8 cellular contexts compared by ENCODE assay signal in the genomic region with DNA sequence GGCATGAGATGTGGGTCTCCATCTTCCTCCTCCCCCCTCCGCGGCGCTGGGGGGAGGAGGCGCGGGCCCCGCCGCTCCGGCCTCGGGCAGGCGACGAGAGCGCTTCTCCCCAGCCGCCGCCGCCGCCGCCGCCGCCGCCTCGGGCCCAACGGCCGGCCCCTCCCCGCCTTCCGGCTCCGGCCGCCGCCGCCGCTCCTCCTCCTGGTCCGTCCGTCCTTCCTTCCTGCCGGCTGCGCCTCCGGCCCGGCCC. TPM values are rescaled to one million over a fixed set of nuclear protein-coding genes. Genes with fewer than 3 reads are reported as not detected.
A peak's percentile ranks its signal among the peaks of the same experiment; 100 is the strongest.
DNase-seq lines count a peak whose midpoint lies in the region; ATAC-seq and TF ChIP-seq lines count a peak whose summit lies in the region.

No MANE protein-coding gene starts in this region.

- TF ChIP-seq CTCF in HL-60 (IDR thresholded peaks at IDR 0.05; ENCODE audit: insufficient read depth, low read length) (no peak), SK-N-SH (IDR thresholded peaks at IDR 0.05) (no peak)

- H3K4me3 ChIP-seq in HL-60 (replicated peaks; ENCODE audit: insufficient read depth, low read length) (peak overlapping the region; percentile 91), SK-N-SH (ENCODE audit: low read depth in 2 of 2, low read length in 1 of 2) (peak overlapping the region; percentile 76 to 80), mucosa of rectum (ENCODE audit: low read length in 2 of 2) (peak overlapping the region; percentile 87 to 90)

- H2AFZ ChIP-seq in SK-N-SH (ENCODE audit: low read depth): no peak overlapping the region

- DNase-seq in DMS 273 (lab: John Stamatoyannopoulos, UW; ENCODE audit: unreplicated experiment) (peak; percentile 78), DMS 273 treated with DMSO at 0.1 percent for 48 hours (lab: John Stamatoyannopoulos, UW) (no peak), HL-60 (ENCODE audit: low read depth in 1 of 2, low spot score in 1 of 2) (peak; percentile 38 to 64), SK-N-SH (peak; percentile 79), NCI-H524 treated with DMSO at 0.1 percent for 48 hours (lab: John Stamatoyannopoulos, UW) (no peak)
- peak in 1 of 3 experiments; percentile 47 for DNase-seq in effector memory CD8-positive, alpha-beta T cell

- H3K36me3 Mint-ChIP-seq in effector memory CD8-positive, alpha-beta T cell (ENCODE audit: insufficient read depth): peaks cover 37% of the 10 kb centered on the region

- H3K27me3 Mint-ChIP-seq in effector memory CD8-positive, alpha-beta T cell: no peaks in the 10 kb centered on the region

- H3K27me3 ChIP-seq in HL-60 (ENCODE audit: insufficient read depth, poor library complexity, severe bottlenecking) (no peaks in the 10 kb centered on the region), SK-N-SH (ENCODE audit: insufficient read depth) (no peaks in the 10 kb centered on the region), mucosa of rectum (ENCODE audit: control insufficient read depth in 2 of 2, insufficient read depth in 2 of 2, low read length in 2 of 2) (no peaks in the 10 kb centered on the region)

- peaks cover 44 to 49% of the 10 kb centered on the region in 2 donors for H3K4me1 Mint-ChIP-seq in effector memory CD8-positive, alpha-beta T cell (ENCODE audit: low read depth in 2 of 2)

- CTCF ChIA-PET in SK-N-SH (lab: Yijun Ruan, JAX): interaction anchor here (2.0 to 4.5 kb wide), 5 partner anchors 9 to 476 kb away, joined by 7 to 38 read pairs (median 16); no protein-coding TSS in a partner anchor

- H3K9me3 ChIP-seq in SK-N-SH (no peaks in the 10 kb centered on the region), mucosa of rectum (ENCODE audit: control insufficient read depth in 2 of 2, low read length in 2 of 2) (no peaks in the 10 kb centered on the region)

- H3K36me3 ChIP-seq in SK-N-SH (replicated peaks in 1 of 2; ENCODE audit: control insufficient read depth in 1 of 2, insufficient read depth in 2 of 2, low read length in 1 of 2) (peaks cover 8 to 14% of the 10 kb centered on the region in 2 experiments), mucosa of rectum (ENCODE audit: control insufficient read depth in 2 of 2, insufficient read depth in 2 of 2, low read length in 2 of 2) (peaks cover 0 to 4% of the 10 kb centered on the region in 2 donors)

- peaks cover 42% of the 10 kb centered on the region for H4K20me1 ChIP-seq in SK-N-SH (ENCODE audit: insufficient read depth)

- peak overlapping the region; percentile 61; the same call in 1 of the 2 replicates for H3K9ac ChIP-seq in SK-N-SH
- H3K9ac ChIP-seq in mucosa of rectum (ENCODE audit: low read depth in 1 of 2, low read length in 2 of 2): peak overlapping the region; percentile 84 to 87

- no CpG with 5 or more reads among the region's 36 CpGs for WGBS in SK-N-SH (ENCODE audit: low lambda C conversion rate)

- peak; percentile 50 for ATAC-seq in GM21390 (IDR thresholded peaks at IDR 0.05; ENCODE audit: unreplicated experiment)
- ATAC-seq in effector memory CD8-positive, alpha-beta T cell (replicated peaks): no peak

- TF ChIP-seq EP300 in SK-N-SH (IDR thresholded peaks at IDR 0.05; ENCODE audit: borderline replicate concordance in 1 of 2, low read depth in 1 of 2, low read length in 1 of 2): no peak

- H3K27ac ChIP-seq in HL-60 (replicated peaks) (peak overlapping the region; percentile 67), SK-N-SH (ENCODE audit: low read depth in 2 of 2, low read length in 1 of 2) (peak overlapping the region; percentile 55 to 95; a peak in 3 of 4 replicates), mucosa of rectum (ENCODE audit: low read depth in 2 of 2, low read length in 2 of 2) (peak overlapping the region; percentile 90 to 94)

- H3K4me1 ChIP-seq in SK-N-SH (ENCODE audit: control insufficient read depth in 1 of 2, insufficient read depth in 2 of 2, low read depth in 1 of 2, low read length in 1 of 2): peaks cover 30 to 33% of the 10 kb centered on the region in 2 experiments
- H3K4me1 ChIP-seq in mucosa of rectum (ENCODE audit: control insufficient read depth in 2 of 2, insufficient read depth in 2 of 2, low read length in 2 of 2): peaks cover 45 to 55% of the 10 kb centered on the region in 2 donors

- peaks cover 91% of the 10 kb centered on the region for H3K79me2 ChIP-seq in SK-N-SH (ENCODE audit: insufficient read depth)

- H3K4me2 ChIP-seq in SK-N-SH: peak overlapping the region; percentile 99

- H3K9me2 ChIP-seq in SK-N-SH: no peaks in the 10 kb centered on the region

- H3K4me3 Mint-ChIP-seq in effector memory CD8-positive, alpha-beta T cell: peak overlapping the region; percentile 89

- POLR2A ChIA-PET in SK-N-SH (lab: Yijun Ruan, JAX): interaction anchor here (1.2 to 3.1 kb wide), 3 partner anchors 11 to 645 kb away, joined by 4 to 11 read pairs (median 4); a partner anchor contains a TSS

- peak overlapping the region in 1 of 2 donors; percentile 94 for H3K27ac Mint-ChIP-seq in effector memory CD8-positive, alpha-beta T cell

- H3F3A ChIP-seq in SK-N-SH (replicated peaks; ENCODE audit: insufficient read depth): peaks cover 13% of the 10 kb centered on the region

- no peak for TF ChIP-seq RAD21 in SK-N-SH (IDR thresholded peaks at IDR 0.05; ENCODE audit: low read length)

- H3K9me3 Mint-ChIP-seq in effector memory CD8-positive, alpha-beta T cell: no peaks in the 10 kb centered on the region

TF ChIP-seq in SK-N-SH, 30 proteins besides CTCF, POLR2A, EP300 and RAD21:
- TF ChIP-seq ELF1 (IDR thresholded peaks at IDR 0.05) (no peak), FOSL2 (IDR thresholded peaks at IDR 0.05; ENCODE audit: borderline replicate concordance, low read depth) (no peak), TAF1 (IDR thresholded peaks at IDR 0.05; ENCODE audit: borderline replicate concordance, low read depth, low read length) (peak; percentile 58; the same call in 1 of the 2 replicates), JUND (IDR thresholded peaks at IDR 0.05) (no peak), RCOR1 (IDR thresholded peaks at IDR 0.05; ENCODE audit: low read length) (no peak), SIN3A (IDR thresholded peaks at IDR 0.05; ENCODE audit: borderline replicate concordance, low read depth, low read length) (0 out of 2 replicates have a peak, but pooled peaks have one; percentile 18), FOXM1 (IDR thresholded peaks at IDR 0.05; ENCODE audit: low read depth) (no peak), GABPA (IDR thresholded peaks at IDR 0.05; ENCODE audit: low read depth) (peak; percentile 73)
- TF ChIP-seq, protein P1, sequence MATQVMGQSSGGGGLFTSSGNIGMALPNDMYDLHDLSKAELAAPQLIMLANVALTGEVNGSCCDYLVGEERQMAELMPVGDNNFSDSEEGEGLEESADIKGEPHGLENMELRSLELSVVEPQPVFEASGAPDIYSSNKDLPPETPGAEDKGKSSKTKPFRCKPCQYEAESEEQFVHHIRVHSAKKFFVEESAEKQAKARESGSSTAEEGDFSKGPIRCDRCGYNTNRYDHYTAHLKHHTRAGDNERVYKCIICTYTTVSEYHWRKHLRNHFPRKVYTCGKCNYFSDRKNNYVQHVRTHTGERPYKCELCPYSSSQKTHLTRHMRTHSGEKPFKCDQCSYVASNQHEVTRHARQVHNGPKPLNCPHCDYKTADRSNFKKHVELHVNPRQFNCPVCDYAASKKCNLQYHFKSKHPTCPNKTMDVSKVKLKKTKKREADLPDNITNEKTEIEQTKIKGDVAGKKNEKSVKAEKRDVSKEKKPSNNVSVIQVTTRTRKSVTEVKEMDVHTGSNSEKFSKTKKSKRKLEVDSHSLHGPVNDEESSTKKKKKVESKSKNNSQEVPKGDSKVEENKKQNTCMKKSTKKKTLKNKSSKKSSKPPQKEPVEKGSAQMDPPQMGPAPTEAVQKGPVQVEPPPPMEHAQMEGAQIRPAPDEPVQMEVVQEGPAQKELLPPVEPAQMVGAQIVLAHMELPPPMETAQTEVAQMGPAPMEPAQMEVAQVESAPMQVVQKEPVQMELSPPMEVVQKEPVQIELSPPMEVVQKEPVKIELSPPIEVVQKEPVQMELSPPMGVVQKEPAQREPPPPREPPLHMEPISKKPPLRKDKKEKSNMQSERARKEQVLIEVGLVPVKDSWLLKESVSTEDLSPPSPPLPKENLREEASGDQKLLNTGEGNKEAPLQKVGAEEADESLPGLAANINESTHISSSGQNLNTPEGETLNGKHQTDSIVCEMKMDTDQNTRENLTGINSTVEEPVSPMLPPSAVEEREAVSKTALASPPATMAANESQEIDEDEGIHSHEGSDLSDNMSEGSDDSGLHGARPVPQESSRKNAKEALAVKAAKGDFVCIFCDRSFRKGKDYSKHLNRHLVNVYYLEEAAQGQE (IDR thresholded peaks at IDR 0.05; ENCODE audit: low read depth, low read length): 0 out of 2 replicates have a peak, but pooled peaks have one; percentile 7
- TF ChIP-seq, protein P2, sequence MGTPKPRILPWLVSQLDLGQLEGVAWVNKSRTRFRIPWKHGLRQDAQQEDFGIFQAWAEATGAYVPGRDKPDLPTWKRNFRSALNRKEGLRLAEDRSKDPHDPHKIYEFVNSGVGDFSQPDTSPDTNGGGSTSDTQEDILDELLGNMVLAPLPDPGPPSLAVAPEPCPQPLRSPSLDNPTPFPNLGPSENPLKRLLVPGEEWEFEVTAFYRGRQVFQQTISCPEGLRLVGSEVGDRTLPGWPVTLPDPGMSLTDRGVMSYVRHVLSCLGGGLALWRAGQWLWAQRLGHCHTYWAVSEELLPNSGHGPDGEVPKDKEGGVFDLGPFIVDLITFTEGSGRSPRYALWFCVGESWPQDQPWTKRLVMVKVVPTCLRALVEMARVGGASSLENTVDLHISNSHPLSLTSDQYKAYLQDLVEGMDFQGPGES (IDR thresholded peaks at IDR 0.05; ENCODE audit: low read depth, low read length): no peak
- TF ChIP-seq, protein P3, sequence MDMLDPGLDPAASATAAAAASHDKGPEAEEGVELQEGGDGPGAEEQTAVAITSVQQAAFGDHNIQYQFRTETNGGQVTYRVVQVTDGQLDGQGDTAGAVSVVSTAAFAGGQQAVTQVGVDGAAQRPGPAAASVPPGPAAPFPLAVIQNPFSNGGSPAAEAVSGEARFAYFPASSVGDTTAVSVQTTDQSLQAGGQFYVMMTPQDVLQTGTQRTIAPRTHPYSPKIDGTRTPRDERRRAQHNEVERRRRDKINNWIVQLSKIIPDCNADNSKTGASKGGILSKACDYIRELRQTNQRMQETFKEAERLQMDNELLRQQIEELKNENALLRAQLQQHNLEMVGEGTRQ (IDR thresholded peaks at IDR 0.05; ENCODE audit: borderline replicate concordance, low read depth, low read length): no peak
- TF ChIP-seq, protein P4, sequence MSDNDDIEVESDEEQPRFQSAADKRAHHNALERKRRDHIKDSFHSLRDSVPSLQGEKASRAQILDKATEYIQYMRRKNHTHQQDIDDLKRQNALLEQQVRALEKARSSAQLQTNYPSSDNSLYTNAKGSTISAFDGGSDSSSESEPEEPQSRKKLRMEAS (IDR thresholded peaks at IDR 0.05; ENCODE audit: low read depth): no peak

RNA-seq across cellular contexts. Expression of a gene that starts 0.4 kb away (rescaled TPM):
- 11.3 and 12.8 TPM in 2 replicates for polyA plus RNA-seq in SK-N-SH (2012; rRNA removed)
- polyA plus RNA-seq in SK-N-SH (2012; cell fraction: cytosol; rRNA removed): 4.3 and 9.3 TPM in 2 replicates
- 4.7 and 7.0 TPM in 2 replicates for polyA plus RNA-seq in SK-N-SH (2012; cell fraction: nucleus; rRNA removed)

RNA-seq across cellular contexts. Expression of a gene that starts 35.1 kb away (rescaled TPM):
- polyA plus RNA-seq in SK-N-SH (2012; rRNA removed): 29.3 and 29.4 TPM in 2 replicates
- polyA plus RNA-seq in SK-N-SH (2012; cell fraction: cytosol; rRNA removed): 16.5 and 26.4 TPM in 2 replicates
- 30.1 and 32.1 TPM in 2 replicates for polyA plus RNA-seq in SK-N-SH (2012; cell fraction: nucleus; rRNA removed)

Comparison
In these comparisons a context has a peak if more than half of its experiments do, and no peak if none do; other contexts are left out.
1. DNase-seq: peak in DMS 273 (single experiment), HL-60 (2 of 2) and SK-N-SH (single experiment); none in DMS 273 treated with DMSO at 0.1 percent for 48 hours (single experiment) and NCI-H524 treated with DMSO at 0.1 percent for 48 hours (single experiment).
2. Peak in every context shown above with its lines, with median percentiles within 50 percentile points of each other: H3K27ac ChIP-seq and H3K4me3 ChIP-seq.